ENCODE assay signal across 19 cellular contexts in the genomic region with DNA sequence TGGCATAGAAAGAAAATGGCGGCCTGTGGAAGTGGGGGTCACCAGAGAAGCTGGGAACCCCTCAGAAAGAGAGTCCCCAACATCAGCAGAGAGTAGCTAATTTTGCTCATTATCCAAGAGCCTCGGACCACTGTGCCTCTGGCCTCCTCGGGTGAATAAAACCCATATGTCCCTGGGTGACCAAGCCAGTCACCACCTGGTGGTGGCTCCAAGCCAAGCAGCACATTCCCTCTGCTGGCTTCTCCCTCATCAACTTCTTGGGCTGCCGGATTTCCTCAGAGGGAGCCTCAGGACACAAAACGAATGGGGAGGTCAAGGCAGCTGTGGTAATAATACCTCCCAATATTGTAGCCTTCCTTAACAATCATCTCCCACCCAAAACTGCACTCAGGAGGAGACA.
DNase-seq lines count a peak whose midpoint lies in the region; ATAC-seq and TF ChIP-seq lines count a peak whose summit lies in the region.
"Had no signal": no experiment of that assay in that cellular context is flagged by ENCODE, and none has a peak within 500 bp of the region (broad histone marks: within the 10 kb centered on the region; RNA-seq: fewer than 3 reads in every experiment).

No MANE protein-coding gene starts in this region.

- H3K9ac ChIP-seq in Loucy (ENCODE audit: low read depth, low read length, poor library complexity, severe bottlenecking), result no peak overlapping the region
- no peak overlapping the region for H3K9ac ChIP-seq in neural progenitor cell

- intact Hi-C loops in aorta (cut with DNase I), result no loop called here

- H3K4me3 Mint-ChIP-seq in GM23338 (no peak overlapping the region), neural progenitor cell (no peak overlapping the region)
- H3K4me3 Mint-ChIP-seq: CD4-positive, alpha-beta memory T cell; HFFc6 had no signal

- H3K9me2 ChIP-seq in GM23338 (ENCODE audit: insufficient read depth) (peaks cover 34% of the 10 kb centered on the region), Loucy (replicated peaks; ENCODE audit: low read depth, low read length) (no peaks in the 10 kb centered on the region)

- TF ChIP-seq CTCF in GM23338 (conservative IDR thresholded peaks at IDR 0.05; ENCODE audit: low read depth in 2 of 2), result peak; percentile 34 to 43; a peak in 2 of 4 replicates
- 0 out of 2 replicates have a peak, but pooled peaks have one; percentile 11 for TF ChIP-seq CTCF in Loucy (conservative IDR thresholded peaks at IDR 0.05; ENCODE audit: low read length)
- peak; percentile 2 for TF ChIP-seq CTCF in choroid plexus epithelial cell (conservative IDR thresholded peaks at IDR 0.05; ENCODE audit: low read depth, low read length)
- TF ChIP-seq CTCF in neural progenitor cell (IDR thresholded peaks at IDR 0.05), result peak; percentile 10

- H3K27ac Mint-ChIP-seq in GM23338, result no peak overlapping the region
- no peak overlapping the region for H3K27ac Mint-ChIP-seq in neural progenitor cell
- H3K27ac Mint-ChIP-seq: CD4-positive, alpha-beta memory T cell; HFFc6 had no signal

- H3K4me1 ChIP-seq in GM23338 (ENCODE audit: insufficient read depth) (no peaks in the 10 kb centered on the region), Loucy (ENCODE audit: insufficient read depth, low read length, poor library complexity, severe bottlenecking) (peaks cover 11% of the 10 kb centered on the region), neural progenitor cell (no peaks in the 10 kb centered on the region), aorta (ENCODE audit: control insufficient read depth in 1 of 2, insufficient read depth in 2 of 2, low read length in 2 of 2) (peaks cover 0 to 2% of the 10 kb centered on the region in 2 donors)
- H3K4me1 ChIP-seq: SJCRH30 had no signal

- peak; percentile 21 for DNase-seq in GM23338 (ENCODE audit: low spot score)
- DNase-seq in choroid plexus epithelial cell (ENCODE audit: low read depth), result no peak
- no peak for DNase-seq in neural progenitor cell (ENCODE audit: low spot score)
- no peak for DNase-seq in MG63
- no peak for DNase-seq in aorta
- DNase-seq in AG08396 (ENCODE audit: low spot score), result no peak
- DNase-seq: Calu3; CD4-positive, alpha-beta memory T cell; DMS79; GOT3; HFFc6; NCI-H1105; NCI-H1694 treated with DMSO at 0.1 percent for 48 hours; NCI-H345; PC-3; SJCRH30 had no signal

- H3K9me3 ChIP-seq in Loucy (ENCODE audit: insufficient read depth, low read depth, low read length) (no peaks in the 10 kb centered on the region), neural progenitor cell (ENCODE audit: low read depth) (no peaks in the 10 kb centered on the region), MG63 (no peaks in the 10 kb centered on the region), aorta (ENCODE audit: control insufficient read depth, low read length) (no peaks in the 10 kb centered on the region)

- no peak overlapping the region for H3K4me3 ChIP-seq in GM23338
- H3K4me3 ChIP-seq in Loucy (ENCODE audit: low read length, poor library complexity, severe bottlenecking), result no peak overlapping the region
- H3K4me3 ChIP-seq in choroid plexus epithelial cell (ENCODE audit: low read depth, low read length), result no peak overlapping the region
- no peak overlapping the region for H3K4me3 ChIP-seq in neural progenitor cell
- H3K4me3 ChIP-seq in MG63, result no peak overlapping the region
- H3K4me3 ChIP-seq in aorta (ENCODE audit: low read length in 2 of 2), result no peak overlapping the region
- H3K4me3 ChIP-seq: GM12878, SJCRH30 had no signal

- no peaks in the 10 kb centered on the region for H4K20me1 ChIP-seq in GM23338 (replicated peaks; ENCODE audit: insufficient read depth)
- H4K20me1 ChIP-seq in Loucy (ENCODE audit: insufficient read depth, low read length, poor library complexity, severe bottlenecking), result no peaks in the 10 kb centered on the region
- H4K20me1 ChIP-seq in neural progenitor cell (ENCODE audit: low read depth), result no peaks in the 10 kb centered on the region

- no peaks in the 10 kb centered on the region for H3K36me3 Mint-ChIP-seq in GM23338 (ENCODE audit: low read depth)
- H3K36me3 Mint-ChIP-seq in neural progenitor cell, result no peaks in the 10 kb centered on the region
- H3K36me3 Mint-ChIP-seq: CD4-positive, alpha-beta memory T cell had no signal

- no peaks in the 10 kb centered on the region for H3K36me3 ChIP-seq in GM23338 (ENCODE audit: insufficient read depth)
- no peaks in the 10 kb centered on the region for H3K36me3 ChIP-seq in Loucy (ENCODE audit: insufficient read depth, low read length)
- no peaks in the 10 kb centered on the region for H3K36me3 ChIP-seq in neural progenitor cell
- no peaks in the 10 kb centered on the region for H3K36me3 ChIP-seq in MG63
- H3K36me3 ChIP-seq in aorta (ENCODE audit: control insufficient read depth in 1 of 2, insufficient read depth in 2 of 2, low read length in 1 of 2), result no peaks in the 10 kb centered on the region
- H3K36me3 ChIP-seq: SJCRH30 had no signal

- H3K4me1 Mint-ChIP-seq in GM23338 (peaks cover 6% of the 10 kb centered on the region; the same call in 1 of the 3 replicates), neural progenitor cell (no peaks in the 10 kb centered on the region)
- H3K4me1 Mint-ChIP-seq: CD4-positive, alpha-beta memory T cell had no signal

- 93 to 98% methylated on average over 5 of the region's 5 CpGs for WGBS in aorta, 2 donors

- ATAC-seq in GM23338 (no peak), aorta (ENCODE audit: low FRiP score) (no peak)
- ATAC-seq: GM12878, PC-3 had no signal

- H3K27me3 ChIP-seq in GM23338 (ENCODE audit: insufficient read depth) (no peaks in the 10 kb centered on the region), Loucy (ENCODE audit: insufficient read depth, low read length, poor library complexity, severe bottlenecking) (no peaks in the 10 kb centered on the region), neural progenitor cell (no peaks in the 10 kb centered on the region), MG63 (no peaks in the 10 kb centered on the region), aorta (ENCODE audit: control insufficient read depth in 1 of 2, insufficient read depth in 2 of 2, low read length in 1 of 2) (no peaks in the 10 kb centered on the region)
- H3K27me3 ChIP-seq: SJCRH30 had no signal

- H2AFZ ChIP-seq in GM23338 (no peak overlapping the region), Loucy (ENCODE audit: low read length) (no peak overlapping the region), neural progenitor cell (replicated peaks) (no peak overlapping the region)

- no peaks in the 10 kb centered on the region for H3K9me3 Mint-ChIP-seq in GM23338
- H3K9me3 Mint-ChIP-seq in neural progenitor cell, result no peaks in the 10 kb centered on the region
- H3K9me3 Mint-ChIP-seq: HFFc6 had no signal

- H3F3A ChIP-seq in GM23338 (replicated peaks; ENCODE audit: low read depth), result no peaks in the 10 kb centered on the region
- no peaks in the 10 kb centered on the region for H3F3A ChIP-seq in Loucy (ENCODE audit: low read depth)
- no peaks in the 10 kb centered on the region for H3F3A ChIP-seq in neural progenitor cell (ENCODE audit: low read depth)

- H3K27me3 Mint-ChIP-seq in GM23338 (ENCODE audit: insufficient read depth, low read depth, poor library complexity), result no peaks in the 10 kb centered on the region
- H3K27me3 Mint-ChIP-seq in neural progenitor cell (ENCODE audit: insufficient read depth, low read depth), result peaks cover 2% of the 10 kb centered on the region
- H3K27me3 Mint-ChIP-seq: CD4-positive, alpha-beta memory T cell had no signal

- H3K4me2 ChIP-seq in GM23338 (no peak overlapping the region), Loucy (ENCODE audit: low read depth, low read length, poor library complexity, severe bottlenecking) (no peak overlapping the region), neural progenitor cell (no peak overlapping the region)

- no peaks in the 10 kb centered on the region for H3K79me2 ChIP-seq in GM23338 (replicated peaks; ENCODE audit: insufficient read depth)
- H3K79me2 ChIP-seq in Loucy (ENCODE audit: insufficient read depth, low read length), result no peaks in the 10 kb centered on the region
- no peaks in the 10 kb centered on the region for H3K79me2 ChIP-seq in neural progenitor cell (ENCODE audit: low read depth)

- H3K27ac ChIP-seq in GM23338 (ENCODE audit: low read depth), result no peak overlapping the region
- no peak overlapping the region for H3K27ac ChIP-seq in neural progenitor cell
- H3K27ac ChIP-seq in aorta (ENCODE audit: low read depth in 1 of 2, low read length in 2 of 2), result no peak overlapping the region
- H3K27ac ChIP-seq: RWPE1, SJCRH30 had no signal

TF ChIP-seq in GM23338, 12 proteins besides CTCF, POLR2A, EP300 and RAD21 (continues in another document):
- TF ChIP-seq, protein P1, sequence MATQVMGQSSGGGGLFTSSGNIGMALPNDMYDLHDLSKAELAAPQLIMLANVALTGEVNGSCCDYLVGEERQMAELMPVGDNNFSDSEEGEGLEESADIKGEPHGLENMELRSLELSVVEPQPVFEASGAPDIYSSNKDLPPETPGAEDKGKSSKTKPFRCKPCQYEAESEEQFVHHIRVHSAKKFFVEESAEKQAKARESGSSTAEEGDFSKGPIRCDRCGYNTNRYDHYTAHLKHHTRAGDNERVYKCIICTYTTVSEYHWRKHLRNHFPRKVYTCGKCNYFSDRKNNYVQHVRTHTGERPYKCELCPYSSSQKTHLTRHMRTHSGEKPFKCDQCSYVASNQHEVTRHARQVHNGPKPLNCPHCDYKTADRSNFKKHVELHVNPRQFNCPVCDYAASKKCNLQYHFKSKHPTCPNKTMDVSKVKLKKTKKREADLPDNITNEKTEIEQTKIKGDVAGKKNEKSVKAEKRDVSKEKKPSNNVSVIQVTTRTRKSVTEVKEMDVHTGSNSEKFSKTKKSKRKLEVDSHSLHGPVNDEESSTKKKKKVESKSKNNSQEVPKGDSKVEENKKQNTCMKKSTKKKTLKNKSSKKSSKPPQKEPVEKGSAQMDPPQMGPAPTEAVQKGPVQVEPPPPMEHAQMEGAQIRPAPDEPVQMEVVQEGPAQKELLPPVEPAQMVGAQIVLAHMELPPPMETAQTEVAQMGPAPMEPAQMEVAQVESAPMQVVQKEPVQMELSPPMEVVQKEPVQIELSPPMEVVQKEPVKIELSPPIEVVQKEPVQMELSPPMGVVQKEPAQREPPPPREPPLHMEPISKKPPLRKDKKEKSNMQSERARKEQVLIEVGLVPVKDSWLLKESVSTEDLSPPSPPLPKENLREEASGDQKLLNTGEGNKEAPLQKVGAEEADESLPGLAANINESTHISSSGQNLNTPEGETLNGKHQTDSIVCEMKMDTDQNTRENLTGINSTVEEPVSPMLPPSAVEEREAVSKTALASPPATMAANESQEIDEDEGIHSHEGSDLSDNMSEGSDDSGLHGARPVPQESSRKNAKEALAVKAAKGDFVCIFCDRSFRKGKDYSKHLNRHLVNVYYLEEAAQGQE (IDR thresholded peaks at IDR 0.05; ENCODE audit: unreplicated experiment), result no peak
- TF ChIP-seq JUNB (IDR thresholded peaks at IDR 0.05; ENCODE audit: unreplicated experiment), result no peak
- no peak for TF ChIP-seq POLR2AphosphoS5 (IDR thresholded peaks at IDR 0.05; ENCODE audit: low read depth)
- TF ChIP-seq STAT1 (IDR thresholded peaks at IDR 0.05; ENCODE audit: unreplicated experiment), result no peak
- no peak for TF ChIP-seq NANOG (IDR thresholded peaks at IDR 0.05; ENCODE audit: borderline replicate concordance)
